18 cellular contexts compared by ENCODE assay signal in the genomic region with DNA sequence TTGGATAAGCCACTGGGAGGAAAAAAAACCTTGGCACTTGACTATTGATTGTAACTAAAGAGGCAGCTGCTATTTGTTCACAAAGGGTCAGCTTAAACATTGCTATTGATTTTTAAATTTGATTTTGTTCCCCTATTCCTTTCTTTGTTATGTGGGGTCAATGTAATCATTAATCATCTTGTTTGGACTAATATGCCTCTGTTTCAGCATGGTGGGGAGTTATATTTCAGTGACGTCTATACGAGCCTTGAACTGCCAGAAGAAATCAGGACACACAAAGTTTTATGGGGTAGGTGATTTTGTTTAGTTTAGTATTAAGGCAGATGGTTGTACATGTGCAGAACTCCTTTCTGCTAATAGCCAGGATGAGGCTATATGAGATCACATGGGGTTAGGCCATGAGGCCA. TPM values are rescaled to one million over a fixed set of nuclear protein-coding genes. Genes with fewer than 3 reads are reported as not detected.
DNase-seq lines count a peak whose midpoint lies in the region; ATAC-seq and TF ChIP-seq lines count a peak whose summit lies in the region.
"Had no signal": no experiment of that assay in that cellular context is flagged by ENCODE, and none has a peak within 500 bp of the region (broad histone marks: within the 10 kb centered on the region; RNA-seq: fewer than 3 reads in every experiment).

No MANE protein-coding gene starts in this region.

- H3K27ac ChIP-seq in body of pancreas, result peak overlapping the region in 3 of 4 donors; percentile 10 to 68 (median 52)
- peak overlapping the region in 2 of 3 donors; percentile 14 to 62 for H3K27ac ChIP-seq in right lobe of liver
- H3K27ac ChIP-seq: C4-2B, KMS-11 had no signal

- no peaks in the 10 kb centered on the region for H3K9me3 Mint-ChIP-seq in progenitor cell of endocrine pancreas (ENCODE audit: low read depth)
- H3K9me3 Mint-ChIP-seq: CD4-positive, alpha-beta memory T cell; HFFc6 had no signal

- DNase-seq in NCI-H146 (lab: John Stamatoyannopoulos, UW) (peak; percentile 75), body of pancreas (peak in 1 of 4 donors; percentile 50), right lobe of liver (no peak), progenitor cell of endocrine pancreas (ENCODE audit: low spot score, unreplicated experiment) (no peak), ACHN (no peak), DMS114 treated with DMSO at 0.1 percent for 48 hours (lab: John Stamatoyannopoulos, UW; ENCODE audit: unreplicated experiment) (no peak), COLO668 (lab: John Stamatoyannopoulos, UW; ENCODE audit: unreplicated experiment) (no peak)
- DNase-seq: BE2C; Caco-2; CD4-positive, alpha-beta memory T cell; DMS53; GF-D8; GOT3; HFFc6 had no signal

- no peak for TF ChIP-seq CTCF in body of pancreas (IDR thresholded peaks at IDR 0.05)
- no peak for TF ChIP-seq CTCF in right lobe of liver (IDR thresholded peaks at IDR 0.05)
- TF ChIP-seq CTCF in progenitor cell of endocrine pancreas (IDR thresholded peaks at IDR 0.05; ENCODE audit: unreplicated experiment), result no peak

- H3K36me3 ChIP-seq in body of pancreas (replicated peaks in 1 of 2; ENCODE audit: insufficient read depth in 1 of 2, low read depth in 2 of 2) (peaks cover 0 to 2% of the 10 kb centered on the region in 2 donors), right lobe of liver (peaks cover 0 to 9% (median 4%) of the 10 kb centered on the region in 4 donors)
- H3K36me3 ChIP-seq: BE2C had no signal

- no peak overlapping the region for H3K4me3 ChIP-seq in body of pancreas
- no peak overlapping the region for H3K4me3 ChIP-seq in right lobe of liver
- H3K4me3 ChIP-seq: HAP-1 had no signal

- intact Hi-C loops in body of pancreas (cut with DNase I) (no loop called here), right lobe of liver (cut with DNase I) (no loop called here)

- H3K27me3 Mint-ChIP-seq in progenitor cell of endocrine pancreas, result peaks cover 2% of the 10 kb centered on the region
- H3K27me3 Mint-ChIP-seq: CD4-positive, alpha-beta memory T cell had no signal

- H3K4me1 ChIP-seq in body of pancreas (peaks cover 11% of the 10 kb centered on the region), right lobe of liver (peaks cover 0 to 21% (median 8%) of the 10 kb centered on the region in 4 donors)
- H3K4me1 ChIP-seq: BE2C, Caco-2 had no signal

- H3K27me3 ChIP-seq in body of pancreas (no peaks in the 10 kb centered on the region), right lobe of liver (no peaks in the 10 kb centered on the region)
- H3K27me3 ChIP-seq: BE2C had no signal

- H3K27ac Mint-ChIP-seq in progenitor cell of endocrine pancreas, result peak overlapping the region; percentile 78
- H3K27ac Mint-ChIP-seq: CD4-positive, alpha-beta memory T cell; HFFc6 had no signal

- in situ Hi-C loops in ACHN (cut with HindIII; ENCODE audit: low pct_ligation_motif_present, low pct_unique_long_range_greater_than_20kb, low sequenced_read_pairs), result no loop called here

- no peaks in the 10 kb centered on the region for H3K9me3 ChIP-seq in body of pancreas
- no peaks in the 10 kb centered on the region for H3K9me3 ChIP-seq in right lobe of liver
- H3K9me3 ChIP-seq: BE2C, Caco-2, HAP-1 had no signal

- peaks cover 32% of the 10 kb centered on the region for H3K4me1 Mint-ChIP-seq in progenitor cell of endocrine pancreas (ENCODE audit: low read depth)
- H3K4me1 Mint-ChIP-seq: CD4-positive, alpha-beta memory T cell had no signal

- TF ChIP-seq POLR2A in body of pancreas (IDR thresholded peaks at IDR 0.05) (no peak), right lobe of liver (IDR thresholded peaks at IDR 0.05) (no peak)

- 18 to 19% methylated on average over 2 of the region's 2 CpGs for WGBS in body of pancreas, 2 donors
- 50% methylated on average over 2 of the region's 2 CpGs for WGBS in right lobe of liver (ENCODE audit: insufficient coverage, low coverage, low lambda C conversion rate, missing lambda C conversion rate)

- peak; percentile 83 for ATAC-seq in body of pancreas
- peak; percentile 77 to 89 (median 82) for ATAC-seq in right lobe of liver
- no peak for ATAC-seq in HG02970 (IDR thresholded peaks at IDR 0.05; ENCODE audit: low FRiP score, unreplicated experiment)

- H3K4me3 Mint-ChIP-seq in progenitor cell of endocrine pancreas (ENCODE audit: low read depth), result no peak overlapping the region
- H3K4me3 Mint-ChIP-seq: CD4-positive, alpha-beta memory T cell; HFFc6 had no signal

- peaks cover 16% of the 10 kb centered on the region for H3K36me3 Mint-ChIP-seq in progenitor cell of endocrine pancreas (ENCODE audit: insufficient read depth)

RNA-seq across cellular contexts. Expression of a gene that starts 7.5 kb away (rescaled TPM):
- total RNA-seq in body of pancreas (1 to 10 TPM; 4.0 to 4.7 TPM), right lobe of liver (10 to 100 TPM in 4 of 6 experiments, 1 to 10 TPM in 2; 5.3 to 23.2 (median 14.4) TPM), progenitor cell of endocrine pancreas (20.2 and 26.9 TPM in 2 replicates)

RNA-seq across cellular contexts. Expression of a gene that starts 22.7 kb away (rescaled TPM):
- 10 to 100 TPM; 12.9 to 13.2 TPM for total RNA-seq in body of pancreas
- 10 to 100 TPM; 14.2 to 36.4 (median 28.1) TPM for total RNA-seq in right lobe of liver
- 18.3 and 23.1 TPM in 2 replicates for total RNA-seq in progenitor cell of endocrine pancreas

RNA-seq across cellular contexts. Expression of a gene that starts 39.5 kb away (rescaled TPM):
- total RNA-seq in body of pancreas (not detected), right lobe of liver (1 to 10 TPM in 4 of 6 experiments, under 1 TPM in 2; 0.61 to 4.2 (median 1.5) TPM), progenitor cell of endocrine pancreas (not detected in 2 replicates)
- total RNA-seq: Caco-2; CD4-positive, alpha-beta memory T cell; HFFc6 had no signal

RNA-seq across cellular contexts. Expression of a gene that starts 41.3 kb away (rescaled TPM):
- 1 to 10 TPM; 3.4 to 5.3 TPM for total RNA-seq in body of pancreas
- 1 to 10 TPM; 5.2 to 7.6 (median 6.5) TPM for total RNA-seq in right lobe of liver
- total RNA-seq in progenitor cell of endocrine pancreas, result 12.5 and 14.5 TPM in 2 replicates
